ENCODE assay signal across 9 cellular contexts in the genomic region with DNA sequence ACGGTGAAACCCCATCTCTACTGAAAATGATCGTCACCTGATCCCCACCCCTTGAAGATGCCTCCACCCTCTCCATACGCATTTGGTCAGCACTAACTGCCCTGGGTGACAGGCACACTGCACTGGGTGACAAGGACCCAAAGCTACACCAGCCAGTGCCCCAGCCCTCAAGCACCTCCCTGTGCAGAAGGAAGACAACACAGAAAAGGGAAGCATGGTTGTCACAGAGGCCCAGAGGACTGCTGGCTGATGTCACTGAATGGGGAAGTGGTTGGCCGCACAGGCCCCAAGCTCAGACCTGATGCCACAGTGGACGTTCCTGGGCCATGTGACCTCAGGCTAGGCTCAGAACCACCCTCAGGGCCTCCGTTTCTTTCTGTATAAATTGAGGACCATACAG. TPM values are rescaled to one million over a fixed set of nuclear protein-coding genes. Genes with fewer than 3 reads are reported as not detected.
DNase-seq lines count a peak whose midpoint lies in the region; ATAC-seq and TF ChIP-seq lines count a peak whose summit lies in the region.
"Had no signal": no experiment of that assay in that cellular context is flagged by ENCODE, and none has a peak within 500 bp of the region (broad histone marks: within the 10 kb centered on the region; RNA-seq: fewer than 3 reads in every experiment).

No MANE protein-coding gene starts in this region.

- 0 out of 2 replicates have a peak overlapping the region, but pooled peaks have one; percentile 79 for H3K27ac Mint-ChIP-seq in WTC11

- H3K4me1 Mint-ChIP-seq in WTC11, result peaks cover 34% of the 10 kb centered on the region

- H3K36me3 Mint-ChIP-seq in WTC11, result peaks cover 11% of the 10 kb centered on the region

- peak; percentile 50 for ATAC-seq in GM19328 (IDR thresholded peaks at IDR 0.05; ENCODE audit: unreplicated experiment)
- peak; percentile 62 for ATAC-seq in HG03196 (IDR thresholded peaks at IDR 0.05; ENCODE audit: unreplicated experiment)
- no peak for ATAC-seq in WTC11

- no peaks in the 10 kb centered on the region for H3K9me3 ChIP-seq in BLaER1

- peak overlapping the region; percentile 66 for H3K9ac ChIP-seq in BLaER1

- no peaks in the 10 kb centered on the region for H3K27me3 ChIP-seq in BLaER1

- H4K20me1 ChIP-seq in BLaER1, result peaks cover 36% of the 10 kb centered on the region

- no peak overlapping the region for H3K4me3 Mint-ChIP-seq in WTC11
- H3K4me3 Mint-ChIP-seq: activated naive CD4-positive, alpha-beta T cell treated with anti-CD3 and anti-CD28 coated beads, Interleukin-2, amount 50 U/mL, for 24 hours had no signal

- H3K27me3 Mint-ChIP-seq in WTC11 (ENCODE audit: low read depth), result no peaks in the 10 kb centered on the region
- H3K27me3 Mint-ChIP-seq: activated naive CD4-positive, alpha-beta T cell treated with anti-CD3 and anti-CD28 coated beads, Interleukin-2, amount 50 U/mL, for 24 hours had no signal

- CTCF ChIA-PET in WTC11 (lab: Charles Lee), result interaction anchor here (1.9 kb wide), 1 partner anchor 38 kb away, joined by 11 read pairs; no protein-coding TSS in a partner anchor

- no peak for DNase-seq in WTC11 (ENCODE audit: low spot score)
- DNase-seq in mesenteric fat pad (ENCODE audit: low spot score), result peak; percentile 84
- DNase-seq in NCI-H2029 treated with DMSO at 0.1 percent for 48 hours (lab: John Stamatoyannopoulos, UW), result no peak
- no peak for DNase-seq in epidermal melanocyte (ENCODE audit: insufficient read length, low spot score)
- DNase-seq in EL, result no peak

- H3K27ac ChIP-seq in BLaER1, result peak overlapping the region; percentile 77

- TF ChIP-seq CTCF in WTC11 (IDR thresholded peaks at IDR 0.05), result no peak

- no peak overlapping the region for H3K4me3 ChIP-seq in BLaER1

- peaks cover 13% of the 10 kb centered on the region; the same call in 1 of the 2 replicates for H3K36me3 ChIP-seq in BLaER1

- POLR2A ChIA-PET in WTC11 (lab: Charles Lee), result interaction anchor here (0.5 kb wide), 1 partner anchor 252 kb away, joined by 4 read pairs; no protein-coding TSS in a partner anchor

- H3K9me3 Mint-ChIP-seq in WTC11, result no peaks in the 10 kb centered on the region
- H3K9me3 Mint-ChIP-seq: activated naive CD4-positive, alpha-beta T cell treated with anti-CD3 and anti-CD28 coated beads, Interleukin-2, amount 50 U/mL, for 24 hours had no signal

- H3K4me2 ChIP-seq in BLaER1, result peak overlapping the region; percentile 94

- H3K4me1 ChIP-seq in BLaER1, result peaks cover 97% of the 10 kb centered on the region

TF ChIP-seq in WTC11, 78 proteins besides CTCF, POLR2A, EP300 and RAD21:
- TF ChIP-seq ZNF671 (CRISPR knock-in tag; IDR thresholded peaks at IDR 0.05), result no peak
- TF ChIP-seq CREB1 (CRISPR knock-in tag; IDR thresholded peaks at IDR 0.05), result 0 out of 2 replicates have a peak, but pooled peaks have one; percentile 43
- TF ChIP-seq, protein P1, sequence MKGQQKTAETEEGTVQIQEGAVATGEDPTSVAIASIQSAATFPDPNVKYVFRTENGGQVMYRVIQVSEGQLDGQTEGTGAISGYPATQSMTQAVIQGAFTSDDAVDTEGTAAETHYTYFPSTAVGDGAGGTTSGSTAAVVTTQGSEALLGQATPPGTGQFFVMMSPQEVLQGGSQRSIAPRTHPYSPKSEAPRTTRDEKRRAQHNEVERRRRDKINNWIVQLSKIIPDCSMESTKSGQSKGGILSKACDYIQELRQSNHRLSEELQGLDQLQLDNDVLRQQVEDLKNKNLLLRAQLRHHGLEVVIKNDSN (CRISPR knock-in tag; IDR thresholded peaks at IDR 0.05), result peak; percentile 43; the same call in 1 of the 2 replicates
- TF ChIP-seq RELA (CRISPR knock-in tag; IDR thresholded peaks at IDR 0.05; ENCODE audit: borderline replicate concordance), result no peak
- no peak for TF ChIP-seq ESRRA (CRISPR knock-in tag; IDR thresholded peaks at IDR 0.05; ENCODE audit: borderline replicate concordance)
- TF ChIP-seq NR2C2 (CRISPR knock-in tag; IDR thresholded peaks at IDR 0.05), result no peak
- TF ChIP-seq, protein P2, sequence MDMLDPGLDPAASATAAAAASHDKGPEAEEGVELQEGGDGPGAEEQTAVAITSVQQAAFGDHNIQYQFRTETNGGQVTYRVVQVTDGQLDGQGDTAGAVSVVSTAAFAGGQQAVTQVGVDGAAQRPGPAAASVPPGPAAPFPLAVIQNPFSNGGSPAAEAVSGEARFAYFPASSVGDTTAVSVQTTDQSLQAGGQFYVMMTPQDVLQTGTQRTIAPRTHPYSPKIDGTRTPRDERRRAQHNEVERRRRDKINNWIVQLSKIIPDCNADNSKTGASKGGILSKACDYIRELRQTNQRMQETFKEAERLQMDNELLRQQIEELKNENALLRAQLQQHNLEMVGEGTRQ (CRISPR knock-in tag; IDR thresholded peaks at IDR 0.05), result peak; percentile 45
- TF ChIP-seq, protein P3, sequence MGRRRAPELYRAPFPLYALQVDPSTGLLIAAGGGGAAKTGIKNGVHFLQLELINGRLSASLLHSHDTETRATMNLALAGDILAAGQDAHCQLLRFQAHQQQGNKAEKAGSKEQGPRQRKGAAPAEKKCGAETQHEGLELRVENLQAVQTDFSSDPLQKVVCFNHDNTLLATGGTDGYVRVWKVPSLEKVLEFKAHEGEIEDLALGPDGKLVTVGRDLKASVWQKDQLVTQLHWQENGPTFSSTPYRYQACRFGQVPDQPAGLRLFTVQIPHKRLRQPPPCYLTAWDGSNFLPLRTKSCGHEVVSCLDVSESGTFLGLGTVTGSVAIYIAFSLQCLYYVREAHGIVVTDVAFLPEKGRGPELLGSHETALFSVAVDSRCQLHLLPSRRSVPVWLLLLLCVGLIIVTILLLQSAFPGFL (CRISPR knock-in tag; IDR thresholded peaks at IDR 0.05; ENCODE audit: borderline replicate concordance), result no peak
- TF ChIP-seq FOXK1 (CRISPR knock-in tag; IDR thresholded peaks at IDR 0.05), result no peak

RNA-seq across cellular contexts. Expression of a gene that starts 4.2 kb away (rescaled TPM):
- total RNA-seq in WTC11 (2021), result 1.8 to 3.2 TPM (median 3.0 TPM) in 3 replicates
- 14.5 TPM for total RNA-seq in mesenteric fat pad

RNA-seq across cellular contexts. Expression of a gene that starts 11.2 kb away (rescaled TPM):
- total RNA-seq in WTC11 (2021), result 30.2 to 35.8 TPM (median 30.7 TPM) in 3 replicates
- total RNA-seq in mesenteric fat pad, result 32.1 TPM

RNA-seq across cellular contexts. Expression of a gene that starts 59.4 kb away (rescaled TPM):
- total RNA-seq in WTC11 (2021) (1.4 to 1.5 TPM (median 1.4 TPM) in 3 replicates), mesenteric fat pad (3.2 TPM)
